Comparison of ENCODE assay signal across 1 cellular context in the genomic region with DNA sequence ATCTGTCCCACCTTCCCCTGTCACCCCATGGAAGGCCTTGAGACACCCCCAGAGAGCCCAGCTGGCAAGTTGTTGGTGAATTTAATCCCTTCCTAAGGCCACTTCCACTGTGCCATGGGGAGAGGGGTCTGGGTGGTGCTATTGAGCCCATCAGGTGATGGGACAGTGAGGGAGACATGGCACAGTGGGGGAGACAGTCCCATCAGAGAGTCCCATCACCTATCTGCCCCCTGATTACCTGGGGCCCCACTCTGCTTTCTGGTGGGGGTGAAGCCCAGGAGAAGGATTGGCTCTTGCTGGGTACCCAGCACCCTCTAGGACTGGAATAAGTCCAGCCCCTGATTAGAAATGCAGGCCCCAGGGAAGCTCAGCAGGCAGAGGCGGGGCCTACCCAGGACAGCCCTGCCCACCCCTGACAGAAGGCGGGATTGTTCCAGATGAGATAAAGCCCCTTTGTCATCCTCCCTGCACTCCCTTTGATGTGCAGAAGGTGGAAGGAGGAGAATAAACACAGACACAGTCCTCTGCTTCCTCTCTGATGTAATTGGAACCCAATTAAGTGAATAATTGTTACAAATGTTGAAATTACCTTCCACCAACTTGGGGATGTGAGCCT.
TF ChIP-seq lines count a peak whose summit lies in the region.

No MANE protein-coding gene starts in this region.

TF ChIP-seq in H1, 55 proteins besides CTCF, POLR2A, EP300 and RAD21 (continued from another document):
- TF ChIP-seq, protein P1, sequence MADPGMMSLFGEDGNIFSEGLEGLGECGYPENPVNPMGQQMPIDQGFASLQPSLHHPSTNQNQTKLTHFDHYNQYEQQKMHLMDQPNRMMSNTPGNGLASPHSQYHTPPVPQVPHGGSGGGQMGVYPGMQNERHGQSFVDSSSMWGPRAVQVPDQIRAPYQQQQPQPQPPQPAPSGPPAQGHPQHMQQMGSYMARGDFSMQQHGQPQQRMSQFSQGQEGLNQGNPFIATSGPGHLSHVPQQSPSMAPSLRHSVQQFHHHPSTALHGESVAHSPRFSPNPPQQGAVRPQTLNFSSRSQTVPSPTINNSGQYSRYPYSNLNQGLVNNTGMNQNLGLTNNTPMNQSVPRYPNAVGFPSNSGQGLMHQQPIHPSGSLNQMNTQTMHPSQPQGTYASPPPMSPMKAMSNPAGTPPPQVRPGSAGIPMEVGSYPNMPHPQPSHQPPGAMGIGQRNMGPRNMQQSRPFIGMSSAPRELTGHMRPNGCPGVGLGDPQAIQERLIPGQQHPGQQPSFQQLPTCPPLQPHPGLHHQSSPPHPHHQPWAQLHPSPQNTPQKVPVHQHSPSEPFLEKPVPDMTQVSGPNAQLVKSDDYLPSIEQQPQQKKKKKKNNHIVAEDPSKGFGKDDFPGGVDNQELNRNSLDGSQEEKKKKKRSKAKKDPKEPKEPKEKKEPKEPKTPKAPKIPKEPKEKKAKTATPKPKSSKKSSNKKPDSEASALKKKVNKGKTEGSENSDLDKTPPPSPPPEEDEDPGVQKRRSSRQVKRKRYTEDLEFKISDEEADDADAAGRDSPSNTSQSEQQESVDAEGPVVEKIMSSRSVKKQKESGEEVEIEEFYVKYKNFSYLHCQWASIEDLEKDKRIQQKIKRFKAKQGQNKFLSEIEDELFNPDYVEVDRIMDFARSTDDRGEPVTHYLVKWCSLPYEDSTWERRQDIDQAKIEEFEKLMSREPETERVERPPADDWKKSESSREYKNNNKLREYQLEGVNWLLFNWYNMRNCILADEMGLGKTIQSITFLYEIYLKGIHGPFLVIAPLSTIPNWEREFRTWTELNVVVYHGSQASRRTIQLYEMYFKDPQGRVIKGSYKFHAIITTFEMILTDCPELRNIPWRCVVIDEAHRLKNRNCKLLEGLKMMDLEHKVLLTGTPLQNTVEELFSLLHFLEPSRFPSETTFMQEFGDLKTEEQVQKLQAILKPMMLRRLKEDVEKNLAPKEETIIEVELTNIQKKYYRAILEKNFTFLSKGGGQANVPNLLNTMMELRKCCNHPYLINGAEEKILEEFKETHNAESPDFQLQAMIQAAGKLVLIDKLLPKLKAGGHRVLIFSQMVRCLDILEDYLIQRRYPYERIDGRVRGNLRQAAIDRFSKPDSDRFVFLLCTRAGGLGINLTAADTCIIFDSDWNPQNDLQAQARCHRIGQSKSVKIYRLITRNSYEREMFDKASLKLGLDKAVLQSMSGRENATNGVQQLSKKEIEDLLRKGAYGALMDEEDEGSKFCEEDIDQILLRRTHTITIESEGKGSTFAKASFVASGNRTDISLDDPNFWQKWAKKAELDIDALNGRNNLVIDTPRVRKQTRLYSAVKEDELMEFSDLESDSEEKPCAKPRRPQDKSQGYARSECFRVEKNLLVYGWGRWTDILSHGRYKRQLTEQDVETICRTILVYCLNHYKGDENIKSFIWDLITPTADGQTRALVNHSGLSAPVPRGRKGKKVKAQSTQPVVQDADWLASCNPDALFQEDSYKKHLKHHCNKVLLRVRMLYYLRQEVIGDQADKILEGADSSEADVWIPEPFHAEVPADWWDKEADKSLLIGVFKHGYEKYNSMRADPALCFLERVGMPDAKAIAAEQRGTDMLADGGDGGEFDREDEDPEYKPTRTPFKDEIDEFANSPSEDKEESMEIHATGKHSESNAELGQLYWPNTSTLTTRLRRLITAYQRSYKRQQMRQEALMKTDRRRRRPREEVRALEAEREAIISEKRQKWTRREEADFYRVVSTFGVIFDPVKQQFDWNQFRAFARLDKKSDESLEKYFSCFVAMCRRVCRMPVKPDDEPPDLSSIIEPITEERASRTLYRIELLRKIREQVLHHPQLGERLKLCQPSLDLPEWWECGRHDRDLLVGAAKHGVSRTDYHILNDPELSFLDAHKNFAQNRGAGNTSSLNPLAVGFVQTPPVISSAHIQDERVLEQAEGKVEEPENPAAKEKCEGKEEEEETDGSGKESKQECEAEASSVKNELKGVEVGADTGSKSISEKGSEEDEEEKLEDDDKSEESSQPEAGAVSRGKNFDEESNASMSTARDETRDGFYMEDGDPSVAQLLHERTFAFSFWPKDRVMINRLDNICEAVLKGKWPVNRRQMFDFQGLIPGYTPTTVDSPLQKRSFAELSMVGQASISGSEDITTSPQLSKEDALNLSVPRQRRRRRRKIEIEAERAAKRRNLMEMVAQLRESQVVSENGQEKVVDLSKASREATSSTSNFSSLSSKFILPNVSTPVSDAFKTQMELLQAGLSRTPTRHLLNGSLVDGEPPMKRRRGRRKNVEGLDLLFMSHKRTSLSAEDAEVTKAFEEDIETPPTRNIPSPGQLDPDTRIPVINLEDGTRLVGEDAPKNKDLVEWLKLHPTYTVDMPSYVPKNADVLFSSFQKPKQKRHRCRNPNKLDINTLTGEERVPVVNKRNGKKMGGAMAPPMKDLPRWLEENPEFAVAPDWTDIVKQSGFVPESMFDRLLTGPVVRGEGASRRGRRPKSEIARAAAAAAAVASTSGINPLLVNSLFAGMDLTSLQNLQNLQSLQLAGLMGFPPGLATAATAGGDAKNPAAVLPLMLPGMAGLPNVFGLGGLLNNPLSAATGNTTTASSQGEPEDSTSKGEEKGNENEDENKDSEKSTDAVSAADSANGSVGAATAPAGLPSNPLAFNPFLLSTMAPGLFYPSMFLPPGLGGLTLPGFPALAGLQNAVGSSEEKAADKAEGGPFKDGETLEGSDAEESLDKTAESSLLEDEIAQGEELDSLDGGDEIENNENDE (IDR thresholded peaks at IDR 0.05; ENCODE audit: insufficient replicate concordance, low read length): no peak
